ENCODE assay signal across 30 cellular contexts in the genomic region with DNA sequence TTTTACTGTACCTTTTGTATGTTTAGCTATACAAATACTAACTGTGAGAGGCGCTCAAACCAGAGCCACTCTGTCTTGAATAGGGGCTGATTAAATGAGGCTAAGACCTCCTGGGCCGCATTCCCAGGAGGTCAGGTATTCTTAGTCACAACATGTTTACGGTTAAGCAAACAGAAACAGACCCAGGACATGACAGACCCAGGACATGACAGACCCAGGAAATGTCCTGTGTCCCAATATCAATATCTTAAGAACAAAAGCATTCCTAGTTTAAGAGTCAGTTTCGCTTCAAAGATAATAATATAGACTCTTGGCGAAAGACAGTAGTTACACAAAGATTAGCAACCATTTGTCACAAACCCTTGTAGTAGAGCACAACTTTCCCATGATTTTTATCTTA.
DNase-seq lines count a peak whose midpoint lies in the region; ATAC-seq, FAIRE-seq and TF ChIP-seq lines count a peak whose summit lies in the region.
"Had no signal": no experiment of that assay in that cellular context is flagged by ENCODE, and none has a peak within 500 bp of the region (broad histone marks: within the 10 kb centered on the region; RNA-seq: fewer than 3 reads in every experiment).

No MANE protein-coding gene starts in this region.

- H3K9me3 ChIP-seq in A549 (no peaks in the 10 kb centered on the region), HUES48 (ENCODE audit: control insufficient read depth, insufficient read depth, low read length) (no peaks in the 10 kb centered on the region)
- H3K9me3 ChIP-seq: Peyer's patch, tibial artery had no signal

- H3K4me3 ChIP-seq in A549 (no peak overlapping the region), HUES48 (ENCODE audit: low read depth, low read length) (no peak overlapping the region), astrocyte of the spinal cord (ENCODE audit: low read depth, low read length) (no peak overlapping the region)
- H3K4me3 ChIP-seq: left ventricle myocardium inferior, Peyer's patch, tibial artery had no signal

- CTCF ChIA-PET in A549 (lab: Yijun Ruan, JAX): interaction anchor here (1.2 kb wide), 1 partner anchor 20 kb away, joined by 3 read pairs; no protein-coding TSS in a partner anchor

- peak overlapping the region; percentile 16; the same call in 2 of the 3 replicates for H3K4me2 ChIP-seq in A549

- no peak for TF ChIP-seq POLR2A in A549 (IDR thresholded peaks at IDR 0.05; ENCODE audit: low read length)

- in situ Hi-C loops in astrocyte of the spinal cord (cut with HindIII; ENCODE audit: low sequenced_read_pairs): no loop called here

- peak; percentile 50; a peak in 4 of 6 replicates for ATAC-seq in A549
- peak; percentile 19 for ATAC-seq in foreskin keratinocyte
- ATAC-seq: sciatic nerve had no signal

- DNase-seq in A549 (ENCODE audit: low read depth in 1 of 2, low spot score in 1 of 2) (peak in 1 of 2 experiments; percentile 25), astrocyte of the spinal cord (ENCODE audit: low read depth, low spot score) (peak; percentile 2), foreskin keratinocyte (peak; percentile 28 to 51), SK-N-DZ (ENCODE audit: low spot score) (no peak), mucosa of gallbladder (ENCODE audit: low spot score) (no peak), NCI-H82 treated with DMSO at 0.1 percent for 48 hours (lab: John Stamatoyannopoulos, UW; ENCODE audit: unreplicated experiment) (no peak), Ammon's horn (ENCODE audit: low spot score) (no peak)
- DNase-seq: activated CD4-positive, alpha-beta T cell treated with anti-CD3 and anti-CD28 coated beads, Interleukin-2, amount 10 ng/mL, durations not matched to agents 24 days and 14 days; activated CD8-positive, alpha-beta memory T cell treated with anti-CD3 and anti-CD28 coated beads for 24 hours; activated naive CD8-positive, alpha-beta T cell treated with anti-CD3 and anti-CD28 coated beads for 36 hours; anterior cingulate cortex; CD4-positive, CD25-positive, alpha-beta regulatory T cell; dermis blood vessel endothelial cell; DND-41; KG1; left ventricle myocardium inferior; MM.1S; naive B cell; NCI-H2081 treated with DMSO at 0.1 percent for 48 hours; NCI-H226; NCI-H526 treated with DMSO at 0.1 percent for 48 hours; Peyer's patch; posterior cingulate gyrus; SIG-M5; stimulated activated CD4-positive, alpha-beta T cell treated with anti-CD3 and anti-CD28 coated beads, Interleukin-4, amount 100 ng/mL, for 24 hours; tibial artery had no signal

- no peak for TF ChIP-seq RAD21 in A549 (conservative IDR thresholded peaks at IDR 0.05 in 1 of 2, IDR thresholded peaks at IDR 0.05 in 1 of 2)

- no peak for TF ChIP-seq EP300 in A549 (IDR thresholded peaks at IDR 0.05)

- H3K27ac ChIP-seq in A549 (no peak overlapping the region), HUES48 (ENCODE audit: low read depth, low read length) (peak overlapping the region; percentile 77), foreskin keratinocyte (no peak overlapping the region)
- H3K27ac ChIP-seq: left ventricle myocardium inferior, Peyer's patch, tibial artery had no signal

- TF ChIP-seq CTCF in A549 (IDR thresholded peaks at IDR 0.05) (no peak), astrocyte of the spinal cord (IDR thresholded peaks at IDR 0.05; ENCODE audit: low read depth, low read length) (no peak), foreskin keratinocyte (conservative IDR thresholded peaks at IDR 0.05) (no peak)

- WGBS in A549 (ENCODE audit: missing lambda C conversion rate): 22% methylated on average over 5 of the region's 5 CpGs

- H3K9ac ChIP-seq in HUES48 (ENCODE audit: low read depth, low read length): no peak overlapping the region

- no peaks in the 10 kb centered on the region for H3K4me1 ChIP-seq in A549
- peaks cover 8% of the 10 kb centered on the region; the same call in 1 of the 2 replicates for H3K4me1 ChIP-seq in HUES48 (ENCODE audit: control insufficient read depth, insufficient read depth, low read length)
- peaks cover 4% of the 10 kb centered on the region for H3K4me1 ChIP-seq in foreskin keratinocyte
- H3K4me1 ChIP-seq: left ventricle myocardium inferior, Peyer's patch, tibial artery had no signal

- POLR2A ChIA-PET in A549 (lab: Yijun Ruan, JAX): no interaction called here

- H3K36me3 ChIP-seq in HUES48 (ENCODE audit: control insufficient read depth, insufficient read depth, low read length): no peaks in the 10 kb centered on the region
- H3K36me3 ChIP-seq: left ventricle myocardium inferior, Peyer's patch, tibial artery had no signal

- FAIRE-seq in A549 (lab: Jason Lieb, UNC): no peak
- FAIRE-seq: A204.1, D721Med had no signal

- H3K27me3 ChIP-seq in HUES48 (ENCODE audit: control insufficient read depth, insufficient read depth, low read length) (no peaks in the 10 kb centered on the region), foreskin keratinocyte (no peaks in the 10 kb centered on the region)
- H3K27me3 ChIP-seq: Peyer's patch, tibial artery had no signal

TF ChIP-seq in A549, 52 proteins besides CTCF, POLR2A, EP300 and RAD21:
- TF ChIP-seq, protein P1, sequence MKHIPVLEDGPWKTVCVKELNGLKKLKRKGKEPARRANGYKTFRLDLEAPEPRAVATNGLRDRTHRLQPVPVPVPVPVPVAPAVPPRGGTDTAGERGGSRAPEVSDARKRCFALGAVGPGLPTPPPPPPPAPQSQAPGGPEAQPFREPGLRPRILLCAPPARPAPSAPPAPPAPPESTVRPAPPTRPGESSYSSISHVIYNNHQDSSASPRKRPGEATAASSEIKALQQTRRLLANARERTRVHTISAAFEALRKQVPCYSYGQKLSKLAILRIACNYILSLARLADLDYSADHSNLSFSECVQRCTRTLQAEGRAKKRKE (CRISPR knock-in tag; IDR thresholded peaks at IDR 0.05; ENCODE audit: low read depth): no peak
- no peak for TF ChIP-seq FOSB (CRISPR knock-in tag; IDR thresholded peaks at IDR 0.05)
- no peak for TF ChIP-seq ESRRA (IDR thresholded peaks at IDR 0.05; ENCODE audit: borderline replicate concordance, low read length)
- TF ChIP-seq MAZ (IDR thresholded peaks at IDR 0.05; ENCODE audit: borderline replicate concordance, low read depth, low read length): no peak
- TF ChIP-seq ZFP36 (IDR thresholded peaks at IDR 0.05; ENCODE audit: borderline replicate concordance, partially characterized antibody): no peak
- no peak for TF ChIP-seq TP53 (CRISPR knock-in tag; IDR thresholded peaks at IDR 0.05)
- no peak for TF ChIP-seq EHMT2 (IDR thresholded peaks at IDR 0.05; ENCODE audit: low read depth)
- no peak for TF ChIP-seq CHD2 (IDR thresholded peaks at IDR 0.05; ENCODE audit: low read length, partially characterized antibody)
- no peak for TF ChIP-seq POLR2AphosphoS2 (conservative IDR thresholded peaks at IDR 0.05; ENCODE audit: low read length)
- TF ChIP-seq ZC3H11A (IDR thresholded peaks at IDR 0.05): no peak

Comparison
In these comparisons a context has a peak if more than half of its experiments do, and no peak if none do; other contexts are left out.
1. DNase-seq: peak in astrocyte of the spinal cord (single experiment) and foreskin keratinocyte (2 of 2); none in SK-N-DZ (single experiment), mucosa of gallbladder (single experiment), NCI-H82 treated with DMSO at 0.1 percent for 48 hours (single experiment) and Ammon's horn (single experiment).